ENCODE assay signal across 5 cellular contexts in genomic region chr1:68058053-68058452, GRCh38. TPM values are rescaled to one million over a fixed set of nuclear protein-coding genes. Genes with fewer than 3 reads are reported as not detected.
"Had no signal": no experiment of that assay in that cellular context is flagged by ENCODE, and none has a peak within 500 bp of the region (broad histone marks: within the 10 kb centered on the region; RNA-seq: fewer than 3 reads in every experiment).

No MANE protein-coding gene starts in this region.

RNA-seq across cellular contexts. Expression of gene DIRAS3, which starts 7.6 kb away (rescaled TPM):
- total RNA-seq: activated CD4-positive, alpha-beta memory T cell treated with anti-CD3 and anti-CD28 coated beads, Interleukin-2, amount 10 ng/mL, durations not matched to agents 7 days and 5 days; activated CD4-positive, alpha-beta T cell treated with anti-CD3 and anti-CD28 coated beads, Interleukin-2, amount 10 ng/mL, durations not matched to agents 7 days and 5 days; activated T-cell treated with anti-CD3 and anti-CD28 coated beads, Interleukin-2, amount 50 U/mL, for 4 hours; activated T-helper 17 cell treated with anti-CD3 and anti-CD28 coated beads, Interleukin-2, amount 50 U/mL, for 72 hours; natural killer cell treated with Interleukin-12 subunit alpha and Interleukin-12 subunit beta and Interleukin-15 and Interleukin-18, amount 100 ng/mL, for 72 hours had no signal
